In the genomic region with DNA sequence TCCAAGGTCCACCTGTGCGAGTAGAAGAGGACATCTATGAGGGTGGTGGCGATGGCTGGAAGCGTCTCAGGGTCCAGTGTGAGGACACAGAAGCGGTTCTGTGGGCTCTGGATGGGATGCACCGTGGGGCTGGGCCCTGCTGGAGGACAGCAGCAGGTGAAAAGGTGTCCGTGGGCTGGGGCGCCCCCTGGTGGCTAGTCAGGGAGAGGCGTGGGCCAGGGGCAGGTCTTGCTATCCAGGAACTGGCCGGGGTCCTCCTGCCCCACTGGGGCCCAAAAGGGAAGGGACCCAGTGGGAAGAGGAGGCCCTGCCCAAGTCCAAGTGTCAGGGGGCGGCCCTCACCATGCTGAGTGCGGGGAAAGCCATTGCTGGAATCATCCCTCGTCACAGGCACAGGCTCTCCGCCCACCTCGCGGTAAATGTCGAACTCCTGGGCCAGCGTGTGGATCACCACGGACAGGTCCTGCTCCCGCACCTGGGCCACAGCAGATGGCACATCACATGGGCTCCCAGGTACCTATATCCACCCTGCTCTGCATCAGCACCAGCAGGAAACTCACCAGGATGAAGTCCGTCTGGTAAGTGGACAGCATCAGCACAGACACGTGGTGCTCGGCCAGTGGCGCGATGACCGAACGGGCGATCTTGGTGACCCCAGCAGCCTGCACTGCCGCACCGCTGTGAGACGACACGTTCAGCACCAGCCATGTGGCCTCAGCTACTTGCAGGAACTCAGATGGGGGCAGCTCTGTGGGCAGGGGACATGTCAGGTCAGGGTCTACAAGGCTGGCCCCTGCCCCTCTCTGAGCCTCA, we compare ENCODE assay signal across 8 cellular contexts. TPM values are rescaled to one million over a fixed set of nuclear protein-coding genes. Genes with fewer than 3 reads are reported as not detected.
A peak's percentile ranks its signal among the peaks of the same experiment; 100 is the strongest.
DNase-seq lines count a peak whose midpoint lies in the region; ATAC-seq and TF ChIP-seq lines count a peak whose summit lies in the region.

No MANE protein-coding gene starts in this region.

- peaks cover 0 to 6% of the 10 kb centered on the region in 2 experiments for H3K36me3 ChIP-seq in SK-N-SH (replicated peaks in 1 of 2; ENCODE audit: control insufficient read depth in 1 of 2, insufficient read depth in 2 of 2, low read length in 1 of 2)

- H3K4me3 ChIP-seq in HL-60 (replicated peaks; ENCODE audit: insufficient read depth, low read length) (no peak overlapping the region), SK-N-SH (ENCODE audit: low read depth in 2 of 2, low read length in 1 of 2) (peak overlapping the region in 1 of 2 experiments; percentile 27; a peak in 1 of 4 replicates)

- no peak for TF ChIP-seq EP300 in SK-N-SH (IDR thresholded peaks at IDR 0.05; ENCODE audit: borderline replicate concordance in 1 of 2, low read depth in 1 of 2, low read length in 1 of 2)

- H3K9me3 ChIP-seq in SK-N-SH = no peaks in the 10 kb centered on the region

- no peak for ATAC-seq in HG03457 (IDR thresholded peaks at IDR 0.05; ENCODE audit: unreplicated experiment)
- ATAC-seq in GM18868 (IDR thresholded peaks at IDR 0.05; ENCODE audit: unreplicated experiment) = no peak

- WGBS in SK-N-SH (ENCODE audit: low lambda C conversion rate) = 35% methylated on average over 5 of the region's 31 CpGs

- H4K20me1 ChIP-seq in SK-N-SH (ENCODE audit: insufficient read depth) = peaks cover 4% of the 10 kb centered on the region; the same call in 1 of the 2 replicates

- H3K27ac ChIP-seq in HL-60 (replicated peaks) (no peak overlapping the region), SK-N-SH (ENCODE audit: low read depth in 2 of 2, low read length in 1 of 2) (no peak overlapping the region)

- H2AFZ ChIP-seq in SK-N-SH (ENCODE audit: low read depth) = no peak overlapping the region

- H3K9me2 ChIP-seq in SK-N-SH = no peaks in the 10 kb centered on the region

- H3K27me3 ChIP-seq in HL-60 (ENCODE audit: insufficient read depth, poor library complexity, severe bottlenecking) (no peaks in the 10 kb centered on the region), SK-N-SH (ENCODE audit: insufficient read depth) (no peaks in the 10 kb centered on the region)

- POLR2A ChIA-PET in SK-N-SH (lab: Yijun Ruan, JAX) = no interaction called here

- TF ChIP-seq CTCF in HL-60 (IDR thresholded peaks at IDR 0.05; ENCODE audit: insufficient read depth, low read length) (peak; percentile 88), SK-N-SH (IDR thresholded peaks at IDR 0.05) (peak; percentile 92)

- peaks cover 17% of the 10 kb centered on the region for H3F3A ChIP-seq in SK-N-SH (replicated peaks; ENCODE audit: insufficient read depth)

- no peak overlapping the region for H3K9ac ChIP-seq in SK-N-SH

- CTCF ChIA-PET in SK-N-SH (lab: Yijun Ruan, JAX) = interaction anchor here (0.5 to 12.9 kb wide), 60 partner anchors 9 to 683 kb away, joined by 3 to 228 read pairs (median 5); partner anchors contain the start of genes MTFP1, NF2, RNF215 and SEC14L2

- no peak overlapping the region for H3K4me2 ChIP-seq in SK-N-SH

- H3K4me1 ChIP-seq in SK-N-SH (ENCODE audit: control insufficient read depth in 1 of 2, insufficient read depth in 2 of 2, low read depth in 1 of 2, low read length in 1 of 2) = peaks cover 16 to 30% of the 10 kb centered on the region in 2 experiments; a peak in 2 of 4 replicates

- no peaks in the 10 kb centered on the region for H3K79me2 ChIP-seq in SK-N-SH (ENCODE audit: insufficient read depth)

- DNase-seq in CMK (ENCODE audit: low read depth) (peak; percentile 72), HL-60 (ENCODE audit: low read depth in 1 of 2, low spot score in 1 of 2) (peak; percentile 69 to 78), SK-N-SH (peak; percentile 85), hepatic stellate cell (ENCODE audit: low spot score) (peak; percentile 61)
- DNase-seq in activated naive CD4-positive, alpha-beta T cell treated with anti-CD3 and anti-CD28 coated beads, Interleukin-2, amount 50 U/mL, for 16 hours = peak; percentile 87
- DNase-seq in stimulated activated CD4-positive, alpha-beta T cell treated with anti-CD3 and anti-CD28 coated beads, Interleukin-15, amount 100 ng/mL, for 48 hours (ENCODE audit: low read depth in 2 of 2) = peak; percentile 77 to 84

- TF ChIP-seq RAD21 in SK-N-SH (IDR thresholded peaks at IDR 0.05; ENCODE audit: low read length) = peak; percentile 76

TF ChIP-seq in SK-N-SH, 30 proteins besides CTCF, POLR2A, EP300 and RAD21:
- TF ChIP-seq SMC3 (IDR thresholded peaks at IDR 0.05; ENCODE audit: low read depth, low read length) (peak; percentile 80), TCF12 (IDR thresholded peaks at IDR 0.05) (no peak)
TF ChIP-seq in SK-N-SH: peak in this region for 1.

RNA-seq across cellular contexts. Expression of gene CASTOR1, which starts 2.3 kb away (rescaled TPM):
- polyA plus RNA-seq in SK-N-SH (2012; rRNA removed) = 14.4 and 17.4 TPM in 2 replicates
- 4.5 and 8.5 TPM in 2 replicates for polyA plus RNA-seq in SK-N-SH (2012; cell fraction: cytosol; rRNA removed)
- polyA plus RNA-seq in SK-N-SH (2012; cell fraction: nucleus; rRNA removed) = 29.2 and 38.1 TPM in 2 replicates

RNA-seq across cellular contexts. Expression of gene OSM, which starts 20.4 kb away (rescaled TPM):
- polyA plus RNA-seq in SK-N-SH (2012; rRNA removed) = not detected in 2 replicates
- not detected in 2 replicates for polyA plus RNA-seq in SK-N-SH (2012; cell fraction: cytosol; rRNA removed)
- 0.02 and 0.12 TPM in 2 replicates for polyA plus RNA-seq in SK-N-SH (2012; cell fraction: nucleus; rRNA removed)

RNA-seq across cellular contexts. Expression of gene TBC1D10A, which starts 39.7 kb away (rescaled TPM):
- polyA plus RNA-seq in SK-N-SH (2012; rRNA removed) = 15.3 and 16.5 TPM in 2 replicates
- 6.5 and 9.7 TPM in 2 replicates for polyA plus RNA-seq in SK-N-SH (2012; cell fraction: cytosol; rRNA removed)
- polyA plus RNA-seq in SK-N-SH (2012; cell fraction: nucleus; rRNA removed) = 27.1 and 28.3 TPM in 2 replicates

RNA-seq across cellular contexts. Expression of gene LIF, which starts 40.5 kb away (rescaled TPM):
- polyA plus RNA-seq in SK-N-SH (2012; rRNA removed) = 24.6 and 36.5 TPM in 2 replicates
- polyA plus RNA-seq in SK-N-SH (2012; cell fraction: cytosol; rRNA removed) = 3.6 and 4.4 TPM in 2 replicates
- 95.4 and 196 TPM in 2 replicates for polyA plus RNA-seq in SK-N-SH (2012; cell fraction: nucleus; rRNA removed)
